In the genomic region with DNA sequence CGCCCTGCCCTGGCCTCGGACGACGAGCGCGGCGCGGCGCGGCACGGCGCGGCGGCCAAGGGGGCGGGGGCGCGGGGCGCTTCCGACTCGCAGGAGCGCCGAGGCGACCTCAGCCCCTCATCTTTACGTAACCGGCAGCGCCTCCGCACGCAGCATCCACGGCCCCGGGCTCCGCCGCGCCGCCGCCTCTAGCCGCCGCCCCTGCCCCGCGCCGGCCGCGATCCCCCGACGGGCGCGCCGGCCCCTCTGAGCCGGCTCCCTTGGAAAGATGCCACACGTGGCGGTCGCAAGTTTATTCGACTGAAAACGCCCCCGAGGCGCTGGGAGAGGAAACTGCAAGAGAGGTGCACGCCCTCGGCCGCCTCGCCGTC, we compare ENCODE assay signal across 8 cellular contexts. TPM values are rescaled to one million over a fixed set of nuclear protein-coding genes. Genes with fewer than 3 reads are reported as not detected.
A peak's percentile ranks its signal among the peaks of the same experiment; 100 is the strongest.
DNase-seq lines count a peak whose midpoint lies in the region; ATAC-seq, FAIRE-seq and TF ChIP-seq lines count a peak whose summit lies in the region.

No MANE protein-coding gene starts in this region.

- no peak for TF ChIP-seq EP300 in HepG2 (IDR thresholded peaks at IDR 0.05; ENCODE audit: low read depth in 2 of 2, low read length in 2 of 2)
- no peak for TF ChIP-seq EP300 in HepG2 (CRISPR knock-in tag; IDR thresholded peaks at IDR 0.05; ENCODE audit: borderline replicate concordance)
- no peak for TF ChIP-seq EP300 in suprapubic skin (IDR thresholded peaks at IDR 0.05)

- ATAC-seq in GM18505 (IDR thresholded peaks at IDR 0.05; ENCODE audit: unreplicated experiment) (peak; percentile 25), HG02885 (IDR thresholded peaks at IDR 0.05; ENCODE audit: poor library complexity, unreplicated experiment) (peak; percentile 24), HepG2 (peak; percentile 27)

- BruUV-seq in PC-9 (replicated peaks; lab: Mats Ljungman, UMichigan) (no TSS peak), HepG2 (replicated peaks; lab: Mats Ljungman, UMichigan) (no TSS peak)

- POLR2A ChIA-PET in PC-9 (lab: Charles Lee; ENCODE audit: unreplicated experiment) (interaction anchor here (0.6 kb wide), 2 partner anchors 9 to 42 kb away, joined by 3 to 4 read pairs; no protein-coding TSS in a partner anchor), HepG2 (lab: Yijun Ruan, JAX) (interaction anchor here (1.2 kb wide), 1 partner anchor 72 kb away, joined by 3 read pairs; no protein-coding TSS in a partner anchor)

- TF ChIP-seq POLR2A in GM18505 (IDR thresholded peaks at IDR 0.05; ENCODE audit: borderline replicate concordance, extremely low read depth, insufficient read depth, insufficient read length) = no peak
- no peak for TF ChIP-seq POLR2A in HepG2 (IDR thresholded peaks at IDR 0.05; ENCODE audit: insufficient read depth in 1 of 2, low read depth in 2 of 2, low read length in 2 of 2)
- TF ChIP-seq POLR2A in suprapubic skin (IDR thresholded peaks at IDR 0.05) = no peak

- FAIRE-seq in HepG2 (lab: Jason Lieb, UNC) = no peak

- H3K79me2 ChIP-seq in PC-9 (ENCODE audit: low read depth) = 0 out of 2 replicates have a peak, but pooled peaks cover 10% of the 10 kb centered on the region
- H3K79me2 ChIP-seq in HepG2 (ENCODE audit: insufficient read depth, low read length) = peaks cover 44% of the 10 kb centered on the region

- TF ChIP-seq CTCF in PC-9 (conservative IDR thresholded peaks at IDR 0.05) (no peak), HepG2 (CRISPR knock-in tag; IDR thresholded peaks at IDR 0.05) (no peak), suprapubic skin (IDR thresholded peaks at IDR 0.05) (no peak)

- DNase-seq in AG20443 (ENCODE audit: low spot score) = peak; percentile 67
- peak in 1 of 2 experiments; percentile 44 for DNase-seq in PC-9
- peak in 19 of 61 donors; percentile 42 to 83 (median 73) for DNase-seq in caudate nucleus (lab: John Stamatoyannopoulos, UW)
- no peak for DNase-seq in HepG2 (ENCODE audit: low spot score)
- DNase-seq in suprapubic skin (ENCODE audit: low spot score in 2 of 2) = no peak
- DNase-seq in inferior parietal cortex (ENCODE audit: extremely low spot score) = no peak

- H3K36me3 ChIP-seq in PC-9 (ENCODE audit: low read depth) (no peaks in the 10 kb centered on the region), HepG2 (replicated peaks in 1 of 2; ENCODE audit: control insufficient read depth in 1 of 2, insufficient read depth in 2 of 2, low read length in 2 of 2) (no peaks in the 10 kb centered on the region), suprapubic skin (peaks cover 1% of the 10 kb centered on the region)

- peaks cover 35% of the 10 kb centered on the region; the same call in 1 of the 2 replicates for H3F3A ChIP-seq in PC-9 (ENCODE audit: insufficient read depth, low read depth)

- in situ Hi-C loops in HepG2 (cut with HindIII; ENCODE audit: extremely low pct_ligation_motif_present, low pct_unique_long_range_greater_than_20kb) = loop anchor here (10.0 kb wide), 1 partner anchor 149 kb away; no protein-coding TSS in a partner anchor

- peak; percentile 40 for TF ChIP-seq RAD21 in HepG2 (CRISPR knock-in tag; IDR thresholded peaks at IDR 0.05)

- H3K4me2 ChIP-seq in PC-9 (peak overlapping the region; percentile 80), HepG2 (ENCODE audit: low read depth, low read length) (peak overlapping the region; percentile 99)

- H3K9me2 ChIP-seq in PC-9 (ENCODE audit: insufficient read depth) = no peaks in the 10 kb centered on the region

- H3K27ac ChIP-seq in PC-9 = peak overlapping the region; percentile 62
- peak overlapping the region; percentile 98 for H3K27ac ChIP-seq in caudate nucleus (ENCODE audit: low read depth, low read length)
- H3K27ac ChIP-seq in HepG2 (ENCODE audit: extremely low read length, insufficient read depth, low read length) = peak overlapping the region; percentile 95
- H3K27ac ChIP-seq in suprapubic skin = peak overlapping the region; percentile 100

- peak overlapping the region; percentile 87 for H3K4me3 ChIP-seq in PC-9
- H3K4me3 ChIP-seq in HepG2 (replicated peaks in 1 of 3; ENCODE audit: insufficient read depth in 1 of 3, low read depth in 2 of 3, low read length in 3 of 3) = peak overlapping the region; percentile 74 to 88 (median 84); a peak in 5 of 6 replicates
- peak overlapping the region; percentile 98 for H3K4me3 ChIP-seq in suprapubic skin

- H3K27me3 ChIP-seq in PC-9 (ENCODE audit: insufficient read depth, low read depth) = no peaks in the 10 kb centered on the region
- peaks cover 0 to 9% of the 10 kb centered on the region in 2 experiments; a peak in 2 of 5 replicates for H3K27me3 ChIP-seq in HepG2 (ENCODE audit: control insufficient read depth in 1 of 2, insufficient read depth in 2 of 2, low read length in 2 of 2)
- no peaks in the 10 kb centered on the region for H3K27me3 ChIP-seq in suprapubic skin

- H2AFZ ChIP-seq in PC-9 (peak overlapping the region; percentile 89), HepG2 (ENCODE audit: low read length) (no peak overlapping the region)

- intact Hi-C loops in PC-9 (cut with micrococcal nuclease; ENCODE audit: unreplicated experiment) (no loop called here), HepG2 (cut with micrococcal nuclease; ENCODE audit: unreplicated experiment) (loop anchor here (5.0 kb wide), 2 partner anchors 61 to 156 kb away; a partner anchor contains a TSS)

- H3K4me1 ChIP-seq in PC-9 (replicated peaks; ENCODE audit: insufficient read depth) (peaks cover 32% of the 10 kb centered on the region), HepG2 (ENCODE audit: insufficient read depth, low read length) (peaks cover 49% of the 10 kb centered on the region), suprapubic skin (peaks cover 52% of the 10 kb centered on the region)

- H4K20me1 ChIP-seq in PC-9 (ENCODE audit: insufficient read depth) (no peaks in the 10 kb centered on the region), HepG2 (ENCODE audit: insufficient read depth, low read length) (peaks cover 12% of the 10 kb centered on the region; the same call in 1 of the 2 replicates)

- CTCF ChIA-PET in PC-9 (lab: Charles Lee) = no interaction called here
- CTCF ChIA-PET in HepG2 (lab: Yijun Ruan, JAX; ENCODE audit: low intra/inter-chr PET ratio, low total read pairs) = no interaction called here

- H3K9ac ChIP-seq in HepG2 (ENCODE audit: insufficient read depth, low read depth, low read length) = peak overlapping the region; percentile 89

- WGBS in HepG2 (ENCODE audit: low lambda C conversion rate) = 3% methylated on average over 13 of the region's 60 CpGs
- under 1% methylated on average over 48 of the region's 60 CpGs for WGBS in suprapubic skin

- H3K9me3 ChIP-seq in PC-9 (ENCODE audit: insufficient read depth, low read depth) (no peaks in the 10 kb centered on the region), HepG2 (ENCODE audit: low read length) (no peaks in the 10 kb centered on the region), suprapubic skin (no peaks in the 10 kb centered on the region)

TF ChIP-seq in HepG2, 621 proteins besides CTCF, POLR2A, EP300 and RAD21 (continues in another document):
- TF ChIP-seq NCOA1 (CRISPR knock-in tag; IDR thresholded peaks at IDR 0.05) = no peak
- TF ChIP-seq, protein P1, sequence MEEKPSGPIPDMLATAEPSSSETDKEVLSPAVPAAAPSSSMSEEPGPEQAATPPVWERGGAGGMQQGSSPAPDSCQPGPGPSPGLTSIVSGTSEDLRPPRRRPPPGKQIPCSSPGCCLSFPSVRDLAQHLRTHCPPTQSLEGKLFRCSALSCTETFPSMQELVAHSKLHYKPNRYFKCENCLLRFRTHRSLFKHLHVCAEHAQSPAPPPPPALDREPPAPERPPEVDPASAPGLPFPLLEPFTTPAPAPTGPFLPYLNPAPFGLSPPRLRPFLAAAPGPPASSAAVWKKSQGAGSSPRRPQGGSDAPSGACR (CRISPR knock-in tag; IDR thresholded peaks at IDR 0.05) = 0 out of 2 replicates have a peak, but pooled peaks have one; percentile 19
- TF ChIP-seq ZBTB8A (CRISPR knock-in tag; IDR thresholded peaks at IDR 0.05; ENCODE audit: borderline replicate concordance, low read depth) = no peak
- TF ChIP-seq U2AF1 (optimal IDR thresholded peaks at IDR 0.05; ENCODE audit: low read depth, low read length) = peak; percentile 23
- TF ChIP-seq HNRNPLL (IDR thresholded peaks at IDR 0.05; ENCODE audit: low read depth, low read length, poor library complexity, severe bottlenecking) = no peak
- TF ChIP-seq, protein P2, sequence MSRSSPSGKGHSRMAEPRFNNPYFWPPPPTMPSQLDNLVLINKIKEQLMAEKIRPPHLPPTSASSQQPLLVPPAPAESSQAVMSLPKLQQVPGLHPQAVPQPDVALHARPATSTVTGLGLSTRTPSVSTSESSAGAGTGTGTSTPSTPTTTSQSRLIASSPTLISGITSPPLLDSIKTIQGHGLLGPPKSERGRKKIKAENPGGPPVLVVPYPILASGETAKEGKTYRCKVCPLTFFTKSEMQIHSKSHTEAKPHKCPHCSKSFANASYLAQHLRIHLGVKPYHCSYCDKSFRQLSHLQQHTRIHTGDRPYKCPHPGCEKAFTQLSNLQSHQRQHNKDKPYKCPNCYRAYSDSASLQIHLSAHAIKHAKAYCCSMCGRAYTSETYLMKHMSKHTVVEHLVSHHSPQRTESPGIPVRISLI (CRISPR knock-in tag; IDR thresholded peaks at IDR 0.05; ENCODE audit: borderline replicate concordance) = no peak

RNA-seq across cellular contexts. Expression of a gene that starts 1.0 kb away (rescaled TPM):
- total RNA-seq in PC-9 (2021) (7.0 and 9.2 TPM in 2 replicates), HepG2 (2016; rRNA removed; fragmentation: Illumina TruSeq; extraction: Trizol) (5.7 and 7.2 TPM in 2 replicates), suprapubic skin (100 to 1,000 TPM in 3 of 4 donors, 10 to 100 TPM in 1; 90.0 to 118 (median 109) TPM)
- total RNA-seq in HepG2 (2016; cell fraction: cytosol; rRNA removed; fragmentation: Illumina TruSeq; extraction: Trizol; ENCODE audit: low read depth) = 0.79 and 0.81 TPM in 2 replicates
- 5.6 and 6.3 TPM in 2 replicates for total RNA-seq in HepG2 (2016; cell fraction: insoluble cytoplasmic fraction; rRNA removed; fragmentation: Illumina TruSeq; extraction: Trizol)
- 3.6 and 4.2 TPM in 2 replicates for total RNA-seq in HepG2 (2016; cell fraction: membrane; rRNA removed; fragmentation: Illumina TruSeq; extraction: Trizol)
- total RNA-seq in HepG2 (2016; cell fraction: nucleus; rRNA removed; fragmentation: Illumina TruSeq; extraction: Trizol) = 6.0 and 6.2 TPM in 2 replicates
- polyA plus RNA-seq in HepG2 (2011; rRNA removed) = 7.1 and 7.2 TPM in 2 replicates
- 5.3 and 5.8 TPM in 2 replicates for polyA plus RNA-seq in HepG2 (2011; cell fraction: cytosol; rRNA removed)
- 3.3 and 4.2 TPM in 2 replicates for polyA plus RNA-seq in HepG2 (2011; cell fraction: nucleus; rRNA removed)
- polyA plus RNA-seq in HepG2 (2012) = 8.3 and 8.5 TPM in 2 replicates
- polyA plus RNA-seq in HepG2 (2016; cell fraction: cytosol; fragmentation: Illumina TruSeq; extraction: Trizol; ENCODE audit: low read depth) = 0.36 and 0.37 TPM in 2 replicates
- 7.0 TPM in 2 replicates for polyA plus RNA-seq in HepG2 (2016; cell fraction: insoluble cytoplasmic fraction; fragmentation: Illumina TruSeq; extraction: Trizol; ENCODE audit: low read depth)
- polyA plus RNA-seq in HepG2 (2016; cell fraction: membrane; fragmentation: Illumina TruSeq; extraction: Trizol; ENCODE audit: low read depth) = 1.6 and 2.0 TPM in 2 replicates
- polyA plus RNA-seq in HepG2 (2016; cell fraction: nucleus; fragmentation: Illumina TruSeq; extraction: Trizol; ENCODE audit: insufficient read depth, low read depth) = 6.3 and 7.1 TPM in 2 replicates
- 2.5 and 9.7 TPM in 2 replicates for polyA minus RNA-seq in HepG2 (2011; rRNA and poly(A)+ RNA removed; ENCODE audit: low replicate concordance)
- polyA minus RNA-seq in HepG2 (2011; cell fraction: cytosol; rRNA and poly(A)+ RNA removed) = 7.8 and 8.0 TPM in 2 replicates
- 6.2 and 7.5 TPM in 2 replicates for polyA minus RNA-seq in HepG2 (2011; cell fraction: nucleus; rRNA and poly(A)+ RNA removed)
